ENCODE assay signal across 8 cellular contexts in the genomic region with DNA sequence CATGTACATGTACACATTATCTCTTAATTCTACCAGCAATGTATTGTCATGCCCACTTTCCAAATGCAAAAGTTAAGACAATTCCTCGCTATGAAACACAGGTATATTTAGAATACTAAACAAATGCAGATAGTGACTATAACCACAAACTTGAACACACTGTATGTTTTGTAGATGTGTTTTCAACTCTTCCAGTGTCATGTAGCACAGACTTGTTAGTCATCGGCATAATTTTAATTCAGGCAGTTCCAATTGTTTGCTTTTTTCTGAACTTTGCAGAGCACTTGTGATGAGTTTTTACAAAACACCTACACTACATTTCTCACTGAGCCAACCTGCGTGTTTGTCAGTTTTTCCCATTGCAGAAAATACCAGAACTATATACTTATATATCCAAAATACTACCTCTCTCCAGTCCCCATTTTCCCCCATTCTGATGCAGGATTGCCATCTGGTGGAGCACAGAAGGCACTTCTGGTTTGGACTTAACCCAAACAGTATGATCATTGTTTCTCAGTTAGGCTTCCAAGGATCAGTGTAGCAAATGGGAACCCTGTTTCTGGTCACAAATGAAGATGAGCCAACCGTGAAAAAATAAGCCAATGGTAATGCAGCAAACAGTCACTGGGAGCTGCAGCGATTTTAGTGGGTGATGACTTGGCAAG.
DNase-seq lines count a peak whose midpoint lies in the region; ATAC-seq and TF ChIP-seq lines count a peak whose summit lies in the region.

No MANE protein-coding gene starts in this region.

- CTCF ChIA-PET in MCF 10A (lab: Yijun Ruan, JAX): interaction anchor here (0.6 to 1.3 kb wide), 7 partner anchors 58 to 1398 kb away, joined by 3 to 6 read pairs (median 3); no protein-coding TSS in a partner anchor

- no TSS peak for BruUV-seq in MCF 10A (replicated peaks; lab: Mats Ljungman, UMichigan)

- H3K4me1 Mint-ChIP-seq in MCF 10A (ENCODE audit: insufficient read depth, unreplicated experiment): no peaks in the 10 kb centered on the region

- ATAC-seq in omental fat pad (ENCODE audit: low FRiP score) (no peak), GM21526 (IDR thresholded peaks at IDR 0.05; ENCODE audit: low FRiP score, unreplicated experiment) (no peak)

- H3K36me3 Mint-ChIP-seq in MCF 10A (ENCODE audit: insufficient read depth, unreplicated experiment): no peaks in the 10 kb centered on the region

- POLR2A ChIA-PET in MCF 10A (lab: Yijun Ruan, JAX): interaction anchor here (0.9 kb wide), 1 partner anchor 141 kb away, joined by 4 read pairs; no protein-coding TSS in a partner anchor

- H3K27ac Mint-ChIP-seq in MCF 10A (ENCODE audit: low read depth, unreplicated experiment): no peak overlapping the region

- H3K9me3 Mint-ChIP-seq in MCF 10A (ENCODE audit: unreplicated experiment): no peaks in the 10 kb centered on the region

- peak; percentile 52 for TF ChIP-seq CTCF in MCF 10A (IDR thresholded peaks at IDR 0.05; ENCODE audit: unreplicated experiment)
- TF ChIP-seq CTCF in omental fat pad (IDR thresholded peaks at IDR 0.05): no peak

- peaks cover 67% of the 10 kb centered on the region for H3K27me3 Mint-ChIP-seq in MCF 10A (ENCODE audit: insufficient read depth, unreplicated experiment)

- no peak overlapping the region for H3K4me3 Mint-ChIP-seq in MCF 10A (ENCODE audit: unreplicated experiment)

- DNase-seq in COLO668 (lab: John Stamatoyannopoulos, UW; ENCODE audit: unreplicated experiment): peak; percentile 23
- peak; percentile 4 for DNase-seq in HCEC 1CT
- DNase-seq in NCI-H524 treated with DMSO at 0.1 percent for 48 hours (lab: John Stamatoyannopoulos, UW): peak; percentile 24
- DNase-seq in MCF 10A (ENCODE audit: unreplicated experiment): peak; percentile 53
- DNase-seq in kidney tubule cell (ENCODE audit: low spot score): peak; percentile 23
- DNase-seq in stimulated activated CD4-positive, alpha-beta T cell treated with anti-CD3 and anti-CD28 coated beads, Interleukin-4, amount 100 ng/mL, for 1 hour: no peak
- DNase-seq in omental fat pad (ENCODE audit: low spot score): no peak

- intact Hi-C loops in MCF 10A (cut with micrococcal nuclease): loop anchor here (1.0 to 5.0 kb wide), 3 partner anchors 140 to 1851 kb away; no protein-coding TSS in a partner anchor

Comparison
In these comparisons a context has a peak if more than half of its experiments do, and no peak if none do; other contexts are left out.
1. DNase-seq: peak in COLO668 (single experiment), HCEC 1CT (single experiment), NCI-H524 treated with DMSO at 0.1 percent for 48 hours (single experiment), MCF 10A (single experiment) and kidney tubule cell (single experiment); none in stimulated activated CD4-positive, alpha-beta T cell treated with anti-CD3 and anti-CD28 coated beads, Interleukin-4, amount 100 ng/mL, for 1 hour (single experiment) and omental fat pad (single experiment).